Comparison of ENCODE assay signal across 9 cellular contexts in the genomic region with DNA sequence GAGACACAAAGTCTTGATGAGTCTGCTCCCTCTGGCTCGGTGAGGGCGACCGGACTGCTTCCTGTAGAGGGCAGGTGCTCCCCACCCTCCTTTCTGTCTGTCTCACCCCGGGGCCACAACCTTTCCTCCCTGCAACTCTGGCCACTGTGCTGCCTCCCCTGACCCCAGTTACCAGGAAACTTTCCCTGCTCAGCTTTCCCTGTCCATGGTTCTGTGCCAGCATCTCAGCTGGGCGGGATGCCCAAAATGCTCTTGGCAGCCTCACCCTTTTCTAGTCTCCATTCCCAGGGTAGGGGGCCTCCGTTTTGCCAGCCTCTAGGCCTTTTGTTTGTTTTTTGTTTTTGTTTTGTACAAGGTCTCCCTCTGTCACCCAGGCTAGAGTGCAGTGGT. TPM values are rescaled to one million over a fixed set of nuclear protein-coding genes. Genes with fewer than 3 reads are reported as not detected.
DNase-seq lines count a peak whose midpoint lies in the region; ATAC-seq and TF ChIP-seq lines count a peak whose summit lies in the region.
"Had no signal": no experiment of that assay in that cellular context is flagged by ENCODE, and none has a peak within 500 bp of the region (broad histone marks: within the 10 kb centered on the region; RNA-seq: fewer than 3 reads in every experiment).

No MANE protein-coding gene starts in this region.

- H3K9me3 ChIP-seq in liver (ENCODE audit: control insufficient read depth in 4 of 4, low read length in 3 of 4) = no peaks in the 10 kb centered on the region

- peaks cover 0 to 5% (median 1%) of the 10 kb centered on the region in 4 donors for H3K36me3 ChIP-seq in liver (ENCODE audit: control insufficient read depth in 4 of 4, insufficient read depth in 3 of 4, low read depth in 1 of 4, low read length in 3 of 4)

- H3K27me3 ChIP-seq in liver (ENCODE audit: control insufficient read depth in 4 of 4, insufficient read depth in 4 of 4, low read length in 3 of 4) = no peaks in the 10 kb centered on the region

- TF ChIP-seq RAD21 in liver (IDR thresholded peaks at IDR 0.05) = peak; percentile 63 to 74

- no peaks in the 10 kb centered on the region for H3K27me3 Mint-ChIP-seq in T-helper 1 cell treated with Interleukin-12 subunit alpha and Interleukin-12 subunit beta and Interleukin-4 antibody, amounts not matched to agents 30 μg/mL and 1 μg/mL, for 36 hours (ENCODE audit: low read depth)

- H3K4me3 ChIP-seq in astrocyte of the cerebellum (ENCODE audit: low read depth, low read length) = peak overlapping the region; percentile 72
- peak overlapping the region in 1 of 3 donors; percentile 87 for H3K4me3 ChIP-seq in liver (ENCODE audit: low read depth in 1 of 3, low read length in 3 of 3)

- no peaks in the 10 kb centered on the region for H3K9me3 Mint-ChIP-seq in T-helper 1 cell treated with Interleukin-12 subunit alpha and Interleukin-12 subunit beta and Interleukin-4 antibody, amounts not matched to agents 30 μg/mL and 1 μg/mL, for 36 hours

- peaks cover 14% of the 10 kb centered on the region for H3K36me3 Mint-ChIP-seq in T-helper 1 cell treated with Interleukin-12 subunit alpha and Interleukin-12 subunit beta and Interleukin-4 antibody, amounts not matched to agents 30 μg/mL and 1 μg/mL, for 36 hours (ENCODE audit: low read depth)

- DNase-seq in T-helper 1 cell = no peak
- no peak for DNase-seq in astrocyte of the cerebellum (ENCODE audit: low read depth)
- peak in 40 of 49 donors; percentile 12 to 79 (median 54) for DNase-seq in substantia nigra (lab: John Stamatoyannopoulos, UW)
- DNase-seq in OCI-M1 (lab: John Stamatoyannopoulos, UW) = no peak
- no peak for DNase-seq in NCI-H524 treated with DMSO at 0.1 percent for 48 hours (lab: John Stamatoyannopoulos, UW)
- DNase-seq: T1000 had no signal

- H3K4me3 Mint-ChIP-seq in T-helper 1 cell treated with Interleukin-12 subunit alpha and Interleukin-12 subunit beta and Interleukin-4 antibody, amounts not matched to agents 30 μg/mL and 1 μg/mL, for 36 hours = peak overlapping the region; percentile 58

- no peak overlapping the region for H3K27ac Mint-ChIP-seq in T-helper 1 cell treated with Interleukin-12 subunit alpha and Interleukin-12 subunit beta and Interleukin-4 antibody, amounts not matched to agents 30 μg/mL and 1 μg/mL, for 36 hours

- H3K4me1 ChIP-seq in liver (ENCODE audit: control insufficient read depth in 4 of 4, insufficient read depth in 4 of 4, low read length in 3 of 4) = peaks cover 10 to 24% (median 17%) of the 10 kb centered on the region in 4 donors

- in situ Hi-C loops in astrocyte of the cerebellum (cut with HindIII; ENCODE audit: low sequenced_read_pairs) = no loop called here

- H3K27ac ChIP-seq in liver (ENCODE audit: low read depth in 1 of 2, low read length in 2 of 2) = peak overlapping the region; percentile 35 to 59
- H3K27ac ChIP-seq in substantia nigra (ENCODE audit: low read depth, low read length, poor library complexity, severe bottlenecking) = no peak overlapping the region

- no peak overlapping the region for H3K9ac ChIP-seq in liver (ENCODE audit: low read depth in 1 of 2, low read length in 2 of 2)

- 23% methylated on average over 6 of the region's 6 CpGs for WGBS in liver

- ATAC-seq in GM19455 (IDR thresholded peaks at IDR 0.05; ENCODE audit: unreplicated experiment) = no peak

- no peak for TF ChIP-seq CTCF in astrocyte of the cerebellum (IDR thresholded peaks at IDR 0.05; ENCODE audit: low read depth, low read length, missing control alignments)
- TF ChIP-seq CTCF in liver (IDR thresholded peaks at IDR 0.05; ENCODE audit: low read depth, low read length, missing input control) = no peak

- peaks cover 12% of the 10 kb centered on the region for H3K4me1 Mint-ChIP-seq in T-helper 1 cell treated with Interleukin-12 subunit alpha and Interleukin-12 subunit beta and Interleukin-4 antibody, amounts not matched to agents 30 μg/mL and 1 μg/mL, for 36 hours (ENCODE audit: low read depth)

TF ChIP-seq in liver, 16 proteins besides CTCF, POLR2A, EP300 and RAD21:
- TF ChIP-seq, protein P1, sequence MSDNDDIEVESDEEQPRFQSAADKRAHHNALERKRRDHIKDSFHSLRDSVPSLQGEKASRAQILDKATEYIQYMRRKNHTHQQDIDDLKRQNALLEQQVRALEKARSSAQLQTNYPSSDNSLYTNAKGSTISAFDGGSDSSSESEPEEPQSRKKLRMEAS (IDR thresholded peaks at IDR 0.05) = no peak
- TF ChIP-seq HNF4A (conservative IDR thresholded peaks at IDR 0.05) (peak; percentile 82), EGR1 (IDR thresholded peaks at IDR 0.05; ENCODE audit: low read depth in 2 of 2) (no peak), FOXA2 (IDR thresholded peaks at IDR 0.05) (peak; percentile 16), SP1 (IDR thresholded peaks at IDR 0.05) (peak; percentile 87), FOXA1 (IDR thresholded peaks at IDR 0.05) (no peak), GABPA (IDR thresholded peaks at IDR 0.05 in 1 of 2, conservative IDR thresholded peaks at IDR 0.05 in 1 of 2) (peak in 1 of 2 donors; percentile 39), JUND (IDR thresholded peaks at IDR 0.05) (peak in 1 of 2 donors; percentile 35), TAF1 (conservative IDR thresholded peaks at IDR 0.05) (no peak), RXRA (IDR thresholded peaks at IDR 0.05) (peak; percentile 96 to 98), REST (IDR thresholded peaks at IDR 0.05) (peak; percentile 63), ZBTB33 (IDR thresholded peaks at IDR 0.05) (no peak), NR2F2 (IDR thresholded peaks at IDR 0.05) (peak; percentile 78), HNF4G (IDR thresholded peaks at IDR 0.05) (peak; percentile 24)
- TF ChIP-seq, protein P2, sequence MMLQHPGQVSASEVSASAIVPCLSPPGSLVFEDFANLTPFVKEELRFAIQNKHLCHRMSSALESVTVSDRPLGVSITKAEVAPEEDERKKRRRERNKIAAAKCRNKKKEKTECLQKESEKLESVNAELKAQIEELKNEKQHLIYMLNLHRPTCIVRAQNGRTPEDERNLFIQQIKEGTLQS (IDR thresholded peaks at IDR 0.05) = no peak

RNA-seq across cellular contexts. Expression of gene PLD2, which starts 1.4 kb away (rescaled TPM):
- total RNA-seq in liver = 10 to 100 TPM in 1 of 2 donors, 1 to 10 TPM in 1; 3.5 to 15.8 TPM
- polyA plus RNA-seq in liver = 1 to 10 TPM; 5.6 to 6.0 TPM

RNA-seq across cellular contexts. Expression of gene PSMB6, which starts 12.4 kb away (rescaled TPM):
- total RNA-seq in liver = 10 to 100 TPM; 64.7 to 95.5 TPM
- 100 to 1,000 TPM; 155 to 219 TPM for polyA plus RNA-seq in liver

RNA-seq across cellular contexts. Expression of gene GLTPD2, which starts 19.6 kb away (rescaled TPM):
- 10 to 100 TPM; 15.1 to 34.5 TPM for total RNA-seq in liver
- polyA plus RNA-seq in liver = 10 to 100 TPM; 16.9 to 63.2 TPM

RNA-seq across cellular contexts. Expression of gene VMO1, which starts 22.2 kb away (rescaled TPM):
- 1 to 10 TPM; 1.7 to 1.8 TPM for total RNA-seq in liver
- polyA plus RNA-seq in liver = 1 to 10 TPM; 5.9 to 9.1 TPM

Comparison
In these comparisons a context has a peak if more than half of its experiments do, and no peak if none do; other contexts are left out.
1. DNase-seq: peak in substantia nigra (40 of 49); none in T-helper 1 cell (0 of 5), astrocyte of the cerebellum (single experiment), OCI-M1 (single experiment) and NCI-H524 treated with DMSO at 0.1 percent for 48 hours (single experiment).